8 cellular contexts compared by ENCODE assay signal in genomic region chr2:12819098-12819465, GRCh38.
DNase-seq lines count a peak whose midpoint lies in the region; ATAC-seq and TF ChIP-seq lines count a peak whose summit lies in the region.

No MANE protein-coding gene starts in this region.

- H3K27ac ChIP-seq in angular gyrus (ENCODE audit: low read depth, low read length) (peak overlapping the region; percentile 29), hepatocyte (peak overlapping the region; percentile 73), stomach smooth muscle (ENCODE audit: low read length) (peak overlapping the region; percentile 55)

- no peaks in the 10 kb centered on the region for H3K27me3 Mint-ChIP-seq in type B pancreatic cell

- H3K9me3 Mint-ChIP-seq in type B pancreatic cell = no peaks in the 10 kb centered on the region

- TF ChIP-seq CTCF in hepatocyte (IDR thresholded peaks at IDR 0.05; ENCODE audit: poor library complexity) (no peak), type B pancreatic cell (conservative IDR thresholded peaks at IDR 0.05) (no peak)

- no peak for ATAC-seq in HG02938 (IDR thresholded peaks at IDR 0.05; ENCODE audit: unreplicated experiment)

- no peaks in the 10 kb centered on the region for H3K36me3 Mint-ChIP-seq in type B pancreatic cell

- no peaks in the 10 kb centered on the region for H3K36me3 ChIP-seq in hepatocyte (replicated peaks; ENCODE audit: insufficient read depth, low read depth)
- H3K36me3 ChIP-seq in stomach smooth muscle (ENCODE audit: control insufficient read depth in 2 of 2, insufficient read depth in 2 of 2, low read length in 2 of 2) = no peaks in the 10 kb centered on the region

- no peak overlapping the region for H2AFZ ChIP-seq in hepatocyte

- DNase-seq in HK-2 (ENCODE audit: unreplicated experiment) (peak; percentile 10), hepatocyte (ENCODE audit: low spot score) (peak; percentile 80), type B pancreatic cell (ENCODE audit: extremely low spot score, unreplicated experiment) (no peak), erythroblast (lab: John Stamatoyannopoulos, UW) (no peak)
- DNase-seq in activated CD8-positive, alpha-beta memory T cell treated with anti-CD3 and anti-CD28 coated beads, Interleukin-2, amount 50 U/mL, for 4 hours = no peak

- H3K4me3 Mint-ChIP-seq in type B pancreatic cell = no peak overlapping the region

- H3K4me1 ChIP-seq in hepatocyte (ENCODE audit: insufficient read depth) (peaks cover 5% of the 10 kb centered on the region), stomach smooth muscle (ENCODE audit: control insufficient read depth, insufficient read depth, low read length) (peaks cover 10% of the 10 kb centered on the region)

- H3K9ac ChIP-seq in stomach smooth muscle (ENCODE audit: low read length in 2 of 2) = no peak overlapping the region

- no peaks in the 10 kb centered on the region for H3K79me2 ChIP-seq in hepatocyte

- no peak for TF ChIP-seq POLR2A in erythroblast (IDR thresholded peaks at IDR 0.05; ENCODE audit: low read length)

- H3K9me3 ChIP-seq in hepatocyte (ENCODE audit: low read depth) (no peaks in the 10 kb centered on the region), stomach smooth muscle (ENCODE audit: control insufficient read depth in 2 of 2, low read length in 2 of 2) (no peaks in the 10 kb centered on the region)

- peak overlapping the region; percentile 4 for H3K4me2 ChIP-seq in hepatocyte

- H3K27me3 ChIP-seq in hepatocyte = no peaks in the 10 kb centered on the region
- H3K27me3 ChIP-seq in stomach smooth muscle (ENCODE audit: control insufficient read depth in 1 of 2, insufficient read depth in 2 of 2, low read length in 2 of 2) = no peaks in the 10 kb centered on the region

- H3K4me1 Mint-ChIP-seq in type B pancreatic cell (ENCODE audit: unreplicated experiment) = peaks cover 8% of the 10 kb centered on the region

- H3K27ac Mint-ChIP-seq in type B pancreatic cell = no peak overlapping the region

- WGBS in hepatocyte (ENCODE audit: low lambda C conversion rate, missing lambda C conversion rate) = 29% methylated on average over 3 of the region's 3 CpGs

- no peaks in the 10 kb centered on the region for H3K9me2 ChIP-seq in hepatocyte (replicated peaks; ENCODE audit: insufficient read depth)

- H3K4me3 ChIP-seq in hepatocyte = no peak overlapping the region
- H3K4me3 ChIP-seq in stomach smooth muscle (ENCODE audit: low read length in 2 of 2) = peak overlapping the region in 1 of 2 donors; percentile 35

- H4K20me1 ChIP-seq in hepatocyte (ENCODE audit: insufficient read depth, poor library complexity, severe bottlenecking) = no peaks in the 10 kb centered on the region

Comparison
In these comparisons a context has a peak if more than half of its experiments do, and no peak if none do; other contexts are left out.
1. DNase-seq: peak in HK-2 (single experiment) and hepatocyte (single experiment); none in type B pancreatic cell (single experiment), erythroblast (0 of 2) and activated CD8-positive, alpha-beta memory T cell treated with anti-CD3 and anti-CD28 coated beads, Interleukin-2, amount 50 U/mL, for 4 hours (single experiment).
2. Peak in every context shown above with its lines, with median percentiles within 50 percentile points of each other: H3K27ac ChIP-seq.